ENCODE assay signal across 19 cellular contexts in the genomic region with DNA sequence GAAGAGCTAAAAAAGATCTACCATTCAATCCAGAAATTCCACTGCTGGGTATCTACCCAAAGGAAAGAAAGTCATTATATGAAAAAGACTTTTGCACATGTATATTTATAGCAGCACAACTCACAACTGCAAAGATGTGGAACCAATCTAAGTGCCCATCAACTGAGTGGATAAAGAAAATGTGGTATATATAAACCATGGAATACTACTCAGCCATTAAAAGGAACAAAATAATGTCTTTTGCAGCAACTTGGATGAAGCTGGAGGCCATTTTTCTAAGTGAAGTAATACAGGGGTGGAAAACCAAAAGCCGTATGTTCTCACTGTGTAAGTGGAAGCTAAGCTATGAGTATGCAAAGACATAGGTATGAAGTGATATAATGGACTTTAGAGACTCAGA. TPM values are rescaled to one million over a fixed set of nuclear protein-coding genes. Genes with fewer than 3 reads are reported as not detected.
DNase-seq lines count a peak whose midpoint lies in the region; ATAC-seq and TF ChIP-seq lines count a peak whose summit lies in the region.
"Had no signal": no experiment of that assay in that cellular context is flagged by ENCODE, and none has a peak within 500 bp of the region (broad histone marks: within the 10 kb centered on the region; RNA-seq: fewer than 3 reads in every experiment).

No MANE protein-coding gene starts in this region.

- no peak for TF ChIP-seq RAD21 in SK-N-SH (IDR thresholded peaks at IDR 0.05; ENCODE audit: low read length)

- no peaks in the 10 kb centered on the region for H3K9me2 ChIP-seq in SK-N-SH

- peaks cover 44% of the 10 kb centered on the region for H4K20me1 ChIP-seq in SK-N-SH (ENCODE audit: insufficient read depth)

- TF ChIP-seq CTCF in SK-N-SH (IDR thresholded peaks at IDR 0.05) (no peak), nephron (IDR thresholded peaks at IDR 0.05; ENCODE audit: unreplicated experiment in 3 of 3) (no peak)
- TF ChIP-seq CTCF in CD8-positive, alpha-beta T cell (IDR thresholded peaks at IDR 0.05) = no peak

- H3K4me3 ChIP-seq in SK-N-SH (ENCODE audit: low read depth in 2 of 2, low read length in 1 of 2) = no peak overlapping the region
- no peak overlapping the region for H3K4me3 ChIP-seq in CD8-positive, alpha-beta T cell (ENCODE audit: low read depth, low read length)
- H3K4me3 ChIP-seq: SJCRH30 had no signal

- H3K4me1 Mint-ChIP-seq in CD8-positive, alpha-beta T cell (ENCODE audit: low read depth) = peaks cover 65% of the 10 kb centered on the region
- H3K4me1 Mint-ChIP-seq in T-helper 17 cell (peaks cover 40% of the 10 kb centered on the region), nephron (peaks cover 8% of the 10 kb centered on the region)

- ATAC-seq in SK-N-SH treated with all-trans-retinoic acid at 6 μM for 48 hours (no peak), T-helper 17 cell (no peak)
- ATAC-seq in CD8-positive, alpha-beta T cell = no peak
- ATAC-seq: Panc1 had no signal

- H3K9me3 ChIP-seq in SK-N-SH = no peaks in the 10 kb centered on the region
- H3K9me3 ChIP-seq in CD8-positive, alpha-beta T cell (ENCODE audit: low read length) = no peaks in the 10 kb centered on the region
- H3K9me3 ChIP-seq in T-helper 17 cell (ENCODE audit: control insufficient read depth, low read length, poor library complexity, severe bottlenecking) = no peaks in the 10 kb centered on the region
- H3K9me3 ChIP-seq: SJCRH30 had no signal

- no peaks in the 10 kb centered on the region for H3K9me3 Mint-ChIP-seq in CD8-positive, alpha-beta T cell
- H3K9me3 Mint-ChIP-seq in nephron = no peaks in the 10 kb centered on the region
- H3K9me3 Mint-ChIP-seq: HFFc6 had no signal

- H3K27ac Mint-ChIP-seq in CD8-positive, alpha-beta T cell = no peak overlapping the region
- H3K27ac Mint-ChIP-seq in T-helper 17 cell = peak overlapping the region; percentile 56
- no peak overlapping the region for H3K27ac Mint-ChIP-seq in nephron
- H3K27ac Mint-ChIP-seq: HFFc6 had no signal

- H3K27ac ChIP-seq in SK-N-SH (ENCODE audit: low read depth in 2 of 2, low read length in 1 of 2) = no peak overlapping the region
- no peak overlapping the region for H3K27ac ChIP-seq in CD8-positive, alpha-beta T cell (ENCODE audit: low read depth, low read length)
- H3K27ac ChIP-seq: 22Rv1, SJCRH30 had no signal

- CTCF ChIA-PET in SK-N-SH (lab: Yijun Ruan, JAX) = no interaction called here
- CTCF ChIA-PET in CD8-positive, alpha-beta T cell (lab: Charles Lee) = no interaction called here

- peak overlapping the region; percentile 21 for H3K4me3 Mint-ChIP-seq in CD8-positive, alpha-beta T cell
- H3K4me3 Mint-ChIP-seq in T-helper 17 cell (no peak overlapping the region), nephron (peak overlapping the region; percentile 6 to 53 (median 27))
- H3K4me3 Mint-ChIP-seq: HFFc6 had no signal

- H3K36me3 Mint-ChIP-seq in CD8-positive, alpha-beta T cell = peaks cover 33% of the 10 kb centered on the region
- H3K36me3 Mint-ChIP-seq in T-helper 17 cell (ENCODE audit: low read depth) = peaks cover 7% of the 10 kb centered on the region
- peaks cover 4% of the 10 kb centered on the region for H3K36me3 Mint-ChIP-seq in nephron (ENCODE audit: low read depth)

- H3K4me2 ChIP-seq in SK-N-SH = no peak overlapping the region

- H3K79me2 ChIP-seq in SK-N-SH (ENCODE audit: insufficient read depth) = peaks cover 79% of the 10 kb centered on the region

- H3F3A ChIP-seq in SK-N-SH (replicated peaks; ENCODE audit: insufficient read depth) = peaks cover 8% of the 10 kb centered on the region

- no peaks in the 10 kb centered on the region for H3K27me3 Mint-ChIP-seq in CD8-positive, alpha-beta T cell (ENCODE audit: low read depth)
- no peaks in the 10 kb centered on the region for H3K27me3 Mint-ChIP-seq in T-helper 17 cell
- H3K27me3 Mint-ChIP-seq in nephron (ENCODE audit: low read depth) = peaks cover 5% of the 10 kb centered on the region

- POLR2A ChIA-PET in SK-N-SH (lab: Yijun Ruan, JAX) = no interaction called here
- POLR2A ChIA-PET in CD8-positive, alpha-beta T cell (lab: Charles Lee) = no interaction called here

- H3K4me1 ChIP-seq in SK-N-SH (ENCODE audit: control insufficient read depth in 1 of 2, insufficient read depth in 2 of 2, low read depth in 1 of 2, low read length in 1 of 2) = peaks cover 7 to 8% of the 10 kb centered on the region in 2 experiments; a peak in 1 of 4 replicates
- peaks cover 19% of the 10 kb centered on the region for H3K4me1 ChIP-seq in CD8-positive, alpha-beta T cell (ENCODE audit: insufficient read depth, low read length)
- H3K4me1 ChIP-seq: SJCRH30 had no signal

- no peak for DNase-seq in SK-N-SH
- DNase-seq in CD8-positive, alpha-beta T cell = no peak
- DNase-seq in T-helper 17 cell = no peak
- no peak for DNase-seq in NK-92 treated with Interleukin-12 subunit alpha and Interleukin-12 subunit beta, amount 100 ng/mL, for 24 hours (lab: John Stamatoyannopoulos, UW)
- no peak for DNase-seq in NCI-H2107 (lab: John Stamatoyannopoulos, UW)
- no peak for DNase-seq in cortex of kidney (lab: John Stamatoyannopoulos, UW)
- DNase-seq: DMS79 treated with DMSO at 0.1 percent for 48 hours, HFFc6, NCI-H1417 treated with DMSO at 0.1 percent for 48 hours, NCI-H187 treated with DMSO at 0.1 percent for 48 hours, NCI-H345, NCI-H524 treated with DMSO at 0.1 percent for 48 hours, SJCRH30 had no signal

- H3K9ac ChIP-seq in SK-N-SH = no peak overlapping the region

- intact Hi-C loops in CD8-positive, alpha-beta T cell (cut with DNase I, micrococcal nuclease) = loop anchor here (5.0 to 10.0 kb wide), 2 partner anchors 314 to 716 kb away; a partner anchor contains a TSS

- H3K36me3 ChIP-seq in SK-N-SH (replicated peaks in 1 of 2; ENCODE audit: control insufficient read depth in 1 of 2, insufficient read depth in 2 of 2, low read length in 1 of 2) = peaks cover 3 to 24% of the 10 kb centered on the region in 2 experiments
- H3K36me3 ChIP-seq in CD8-positive, alpha-beta T cell (ENCODE audit: insufficient read depth, low read length) = no peaks in the 10 kb centered on the region

- TF ChIP-seq EP300 in SK-N-SH (IDR thresholded peaks at IDR 0.05; ENCODE audit: borderline replicate concordance in 1 of 2, low read depth in 1 of 2, low read length in 1 of 2) = no peak

- no peaks in the 10 kb centered on the region for H3K27me3 ChIP-seq in SK-N-SH (ENCODE audit: insufficient read depth)
- H3K27me3 ChIP-seq in CD8-positive, alpha-beta T cell (ENCODE audit: insufficient read depth, low read length) = no peaks in the 10 kb centered on the region
- H3K27me3 ChIP-seq: SJCRH30 had no signal

- WGBS in SK-N-SH (ENCODE audit: low lambda C conversion rate) = 96% methylated on average over 1 of the region's 1 CpG

- no peak overlapping the region for H2AFZ ChIP-seq in SK-N-SH (ENCODE audit: low read depth)

TF ChIP-seq in SK-N-SH treated with all-trans-retinoic acid at 6 μM for 48 hours, 23 proteins besides CTCF, POLR2A, EP300 and RAD21 (continues in another document):
- TF ChIP-seq ESRRG (CRISPR knock-in tag; IDR thresholded peaks at IDR 0.05) (no peak), ZNF8 (CRISPR knock-in tag; IDR thresholded peaks at IDR 0.05) (peak; percentile 65), BACH2 (CRISPR knock-in tag; IDR thresholded peaks at IDR 0.05; ENCODE audit: borderline replicate concordance) (no peak), GLIS3 (CRISPR knock-in tag; IDR thresholded peaks at IDR 0.05) (no peak)

TF ChIP-seq in SK-N-SH, 30 proteins besides CTCF, POLR2A, EP300 and RAD21 (continues in another document):
- no peak for TF ChIP-seq GATA2 (CRISPR knock-in tag; IDR thresholded peaks at IDR 0.05)
- TF ChIP-seq, protein P1, sequence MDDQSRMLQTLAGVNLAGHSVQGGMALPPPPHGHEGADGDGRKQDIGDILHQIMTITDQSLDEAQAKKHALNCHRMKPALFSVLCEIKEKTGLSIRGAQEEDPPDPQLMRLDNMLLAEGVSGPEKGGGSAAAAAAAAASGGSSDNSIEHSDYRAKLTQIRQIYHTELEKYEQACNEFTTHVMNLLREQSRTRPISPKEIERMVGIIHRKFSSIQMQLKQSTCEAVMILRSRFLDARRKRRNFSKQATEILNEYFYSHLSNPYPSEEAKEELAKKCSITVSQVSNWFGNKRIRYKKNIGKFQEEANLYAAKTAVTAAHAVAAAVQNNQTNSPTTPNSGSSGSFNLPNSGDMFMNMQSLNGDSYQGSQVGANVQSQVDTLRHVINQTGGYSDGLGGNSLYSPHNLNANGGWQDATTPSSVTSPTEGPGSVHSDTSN (IDR thresholded peaks at IDR 0.05) = no peak
- TF ChIP-seq JUND (IDR thresholded peaks at IDR 0.05) = no peak
- TF ChIP-seq CHD2 (IDR thresholded peaks at IDR 0.05; ENCODE audit: low read length, partially characterized antibody) = no peak
- no peak for TF ChIP-seq NRF1 (IDR thresholded peaks at IDR 0.05; ENCODE audit: low read depth, low read length)
- TF ChIP-seq, protein P2, sequence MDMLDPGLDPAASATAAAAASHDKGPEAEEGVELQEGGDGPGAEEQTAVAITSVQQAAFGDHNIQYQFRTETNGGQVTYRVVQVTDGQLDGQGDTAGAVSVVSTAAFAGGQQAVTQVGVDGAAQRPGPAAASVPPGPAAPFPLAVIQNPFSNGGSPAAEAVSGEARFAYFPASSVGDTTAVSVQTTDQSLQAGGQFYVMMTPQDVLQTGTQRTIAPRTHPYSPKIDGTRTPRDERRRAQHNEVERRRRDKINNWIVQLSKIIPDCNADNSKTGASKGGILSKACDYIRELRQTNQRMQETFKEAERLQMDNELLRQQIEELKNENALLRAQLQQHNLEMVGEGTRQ (IDR thresholded peaks at IDR 0.05; ENCODE audit: borderline replicate concordance, low read depth, low read length) = no peak
- no peak for TF ChIP-seq SMC3 (IDR thresholded peaks at IDR 0.05; ENCODE audit: low read depth, low read length)
- no peak for TF ChIP-seq FOXJ3 (CRISPR knock-in tag; IDR thresholded peaks at IDR 0.05)
- TF ChIP-seq SIN3A (IDR thresholded peaks at IDR 0.05; ENCODE audit: borderline replicate concordance, low read depth, low read length) = no peak
- no peak for TF ChIP-seq RCOR1 (IDR thresholded peaks at IDR 0.05; ENCODE audit: low read length)
- no peak for TF ChIP-seq POLR2AphosphoS5 (IDR thresholded peaks at IDR 0.05; ENCODE audit: low read depth, low read length)

RNA-seq across cellular contexts. Expression of a gene that starts 3.0 kb away (rescaled TPM):
- polyA plus RNA-seq in SK-N-SH (2012; rRNA removed) = 65.7 and 88.1 TPM in 2 replicates
- 82.6 and 83.1 TPM in 2 replicates for polyA plus RNA-seq in SK-N-SH (2012; cell fraction: cytosol; rRNA removed)
- 38.1 and 67.6 TPM in 2 replicates for polyA plus RNA-seq in SK-N-SH (2012; cell fraction: nucleus; rRNA removed)
- total RNA-seq in CD8-positive, alpha-beta T cell = 10 to 100 TPM; 94.8 to 95.6 TPM
- 100 to 1,000 TPM in 1 of 2 donors, 10 to 100 TPM in 1; 94.9 to 117 TPM for total RNA-seq in T-helper 17 cell

RNA-seq across cellular contexts. Expression of a gene that starts 22.5 kb away (rescaled TPM):
- 0.95 and 1.8 TPM in 2 replicates for polyA plus RNA-seq in SK-N-SH (2012; rRNA removed)
- 0.35 and 0.37 TPM in 2 replicates for polyA plus RNA-seq in SK-N-SH (2012; cell fraction: cytosol; rRNA removed)
- 9.0 and 11.7 TPM in 2 replicates for polyA plus RNA-seq in SK-N-SH (2012; cell fraction: nucleus; rRNA removed)
- under 1 TPM; 0.49 to 0.72 TPM for total RNA-seq in CD8-positive, alpha-beta T cell
- total RNA-seq in T-helper 17 cell = 1 to 10 TPM; 2.2 to 2.6 TPM

RNA-seq across cellular contexts. Expression of a gene that starts 52.2 kb away (rescaled TPM):
- polyA plus RNA-seq in SK-N-SH (2012; rRNA removed) = 0.74 and 1.9 TPM in 2 replicates
- polyA plus RNA-seq in SK-N-SH (2012; cell fraction: cytosol; rRNA removed) = 0.28 and 0.29 TPM in 2 replicates
- 5.3 and 9.2 TPM in 2 replicates for polyA plus RNA-seq in SK-N-SH (2012; cell fraction: nucleus; rRNA removed)
- total RNA-seq in CD8-positive, alpha-beta T cell = 1 to 10 TPM; 2.4 to 2.8 TPM
- total RNA-seq in T-helper 17 cell = 1 to 10 TPM; 2.4 to 2.6 TPM
- total RNA-seq: HT-29, M059J had no signal
